ENCODE assay signal across 1 cellular context in genomic region chr2:144502356-144502755, GRCh38.
TF ChIP-seq lines count a peak whose summit lies in the region.

No MANE protein-coding gene starts in this region.

TF ChIP-seq in HEK293, 187 proteins besides CTCF, POLR2A, EP300 and RAD21 (continued from another document):
- TF ChIP-seq, protein P1, sequence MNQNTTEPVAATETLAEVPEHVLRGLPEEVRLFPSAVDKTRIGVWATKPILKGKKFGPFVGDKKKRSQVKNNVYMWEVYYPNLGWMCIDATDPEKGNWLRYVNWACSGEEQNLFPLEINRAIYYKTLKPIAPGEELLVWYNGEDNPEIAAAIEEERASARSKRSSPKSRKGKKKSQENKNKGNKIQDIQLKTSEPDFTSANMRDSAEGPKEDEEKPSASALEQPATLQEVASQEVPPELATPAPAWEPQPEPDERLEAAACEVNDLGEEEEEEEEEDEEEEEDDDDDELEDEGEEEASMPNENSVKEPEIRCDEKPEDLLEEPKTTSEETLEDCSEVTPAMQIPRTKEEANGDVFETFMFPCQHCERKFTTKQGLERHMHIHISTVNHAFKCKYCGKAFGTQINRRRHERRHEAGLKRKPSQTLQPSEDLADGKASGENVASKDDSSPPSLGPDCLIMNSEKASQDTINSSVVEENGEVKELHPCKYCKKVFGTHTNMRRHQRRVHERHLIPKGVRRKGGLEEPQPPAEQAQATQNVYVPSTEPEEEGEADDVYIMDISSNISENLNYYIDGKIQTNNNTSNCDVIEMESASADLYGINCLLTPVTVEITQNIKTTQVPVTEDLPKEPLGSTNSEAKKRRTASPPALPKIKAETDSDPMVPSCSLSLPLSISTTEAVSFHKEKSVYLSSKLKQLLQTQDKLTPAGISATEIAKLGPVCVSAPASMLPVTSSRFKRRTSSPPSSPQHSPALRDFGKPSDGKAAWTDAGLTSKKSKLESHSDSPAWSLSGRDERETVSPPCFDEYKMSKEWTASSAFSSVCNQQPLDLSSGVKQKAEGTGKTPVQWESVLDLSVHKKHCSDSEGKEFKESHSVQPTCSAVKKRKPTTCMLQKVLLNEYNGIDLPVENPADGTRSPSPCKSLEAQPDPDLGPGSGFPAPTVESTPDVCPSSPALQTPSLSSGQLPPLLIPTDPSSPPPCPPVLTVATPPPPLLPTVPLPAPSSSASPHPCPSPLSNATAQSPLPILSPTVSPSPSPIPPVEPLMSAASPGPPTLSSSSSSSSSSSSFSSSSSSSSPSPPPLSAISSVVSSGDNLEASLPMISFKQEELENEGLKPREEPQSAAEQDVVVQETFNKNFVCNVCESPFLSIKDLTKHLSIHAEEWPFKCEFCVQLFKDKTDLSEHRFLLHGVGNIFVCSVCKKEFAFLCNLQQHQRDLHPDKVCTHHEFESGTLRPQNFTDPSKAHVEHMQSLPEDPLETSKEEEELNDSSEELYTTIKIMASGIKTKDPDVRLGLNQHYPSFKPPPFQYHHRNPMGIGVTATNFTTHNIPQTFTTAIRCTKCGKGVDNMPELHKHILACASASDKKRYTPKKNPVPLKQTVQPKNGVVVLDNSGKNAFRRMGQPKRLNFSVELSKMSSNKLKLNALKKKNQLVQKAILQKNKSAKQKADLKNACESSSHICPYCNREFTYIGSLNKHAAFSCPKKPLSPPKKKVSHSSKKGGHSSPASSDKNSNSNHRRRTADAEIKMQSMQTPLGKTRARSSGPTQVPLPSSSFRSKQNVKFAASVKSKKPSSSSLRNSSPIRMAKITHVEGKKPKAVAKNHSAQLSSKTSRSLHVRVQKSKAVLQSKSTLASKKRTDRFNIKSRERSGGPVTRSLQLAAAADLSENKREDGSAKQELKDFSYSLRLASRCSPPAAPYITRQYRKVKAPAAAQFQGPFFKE (tag by site-specific recombination; IDR thresholded peaks at IDR 0.05; ENCODE audit: borderline replicate concordance) = no peak
TF ChIP-seq in HEK293: peak in this region for 1.
